ENCODE assay signal across 8 cellular contexts in genomic region chr11:66438504-66439466, GRCh38. TPM values are rescaled to one million over a fixed set of nuclear protein-coding genes. Genes with fewer than 3 reads are reported as not detected.
A peak's percentile ranks its signal among the peaks of the same experiment; 100 is the strongest.
DNase-seq lines count a peak whose midpoint lies in the region; ATAC-seq and TF ChIP-seq lines count a peak whose summit lies in the region.

Gene MRPL11, minus strand, starts transcription at chr11:66438848. Its CDS starts 94 bp downstream, at chr11:66438754.

- H3K9ac ChIP-seq in BLaER1 treated with 17β-estradiol and CSF1 and Interleukin-3, amounts not matched to agents 10 nM and 100 nM = peak within 1 kb of the TSS; percentile 79 to 93 (median 90)

- ATAC-seq in HG03469 (IDR thresholded peaks at IDR 0.05; ENCODE audit: unreplicated experiment) (peak; percentile 75), left lung (peak; percentile 100)

- peak within 1 kb of the TSS; percentile 86 to 98 (median 96) for H3K4me2 ChIP-seq in BLaER1 treated with 17β-estradiol and CSF1 and Interleukin-3, amounts not matched to agents 10 nM and 100 nM

- H3K9me3 Mint-ChIP-seq in activated CD4-positive, alpha-beta T cell treated with anti-CD3 and anti-CD28 coated beads, Interleukin-2, amount 10 ng/mL, durations not matched to agents 7 days and 5 days = peaks cover 8% of the 10 kb centered on the region
- H3K9me3 Mint-ChIP-seq in dendritic cell treated with granulocyte-macrophage colony-stimulating factor and Interleukin-4, amounts not matched to agents 40 ng/mL and 50 ng/mL, for 4 days = peaks cover 10% of the 10 kb centered on the region

- intact Hi-C loops in dendritic cell treated with granulocyte-macrophage colony-stimulating factor and Interleukin-4, amounts not matched to agents 40 ng/mL and 50 ng/mL, for 4 days (cut with micrococcal nuclease) = loop anchor here (1.0 kb wide), 1 partner anchor 42 kb away; the partner anchor contains the start of gene DPP3
- intact Hi-C loops in left lung (cut with DNase I) = no loop called here

- peaks cover 12 to 19% (median 15%) of the 10 kb centered on the region in 11 experiments for H3K9me3 ChIP-seq in BLaER1 treated with 17β-estradiol and CSF1 and Interleukin-3, amounts not matched to agents 10 nM and 100 nM (replicated peaks in 1 of 11)
- H3K9me3 ChIP-seq in left lung = peaks cover 0 to 12% of the 10 kb centered on the region in 2 donors

- peaks cover 25 to 36% (median 32%) of the 10 kb centered on the region in 11 experiments for H3K36me3 ChIP-seq in BLaER1 treated with 17β-estradiol and CSF1 and Interleukin-3, amounts not matched to agents 10 nM and 100 nM
- peaks cover 0 to 27% of the 10 kb centered on the region in 2 donors for H3K36me3 ChIP-seq in left lung

- peaks cover 10% of the 10 kb centered on the region for H3K36me3 Mint-ChIP-seq in activated CD4-positive, alpha-beta T cell treated with anti-CD3 and anti-CD28 coated beads, Interleukin-2, amount 10 ng/mL, durations not matched to agents 7 days and 5 days (ENCODE audit: low read depth)
- peaks cover 37% of the 10 kb centered on the region for H3K36me3 Mint-ChIP-seq in dendritic cell treated with granulocyte-macrophage colony-stimulating factor and Interleukin-4, amounts not matched to agents 40 ng/mL and 50 ng/mL, for 4 days (ENCODE audit: low read depth)

- TF ChIP-seq CTCF in left lung (IDR thresholded peaks at IDR 0.05) = peak; percentile 34 to 37

- H3K4me3 ChIP-seq in BLaER1 treated with 17β-estradiol and CSF1 and Interleukin-3, amounts not matched to agents 10 nM and 100 nM = peak within 1 kb of the TSS; percentile 80 to 98 (median 85)
- H3K4me3 ChIP-seq in left lung = peak within 1 kb of the TSS; percentile 91 to 93

- POLR2A ChIA-PET in activated CD4-positive, alpha-beta T cell treated with anti-CD3 and anti-CD28 coated beads, Interleukin-2, amount 10 ng/mL, durations not matched to agents 7 days and 5 days (lab: Charles Lee) = no interaction called here

- DNase-seq in GM19240 (ENCODE audit: insufficient read length, low spot score) (peak; percentile 98), NCI-H526 treated with DMSO at 0.1 percent for 48 hours (lab: John Stamatoyannopoulos, UW) (peak; percentile 91), left lung (peak; percentile 89 to 93)
- peak; percentile 93 for DNase-seq in activated CD4-positive, alpha-beta T cell treated with anti-CD3 and anti-CD28 coated beads, Interleukin-2, amount 10 ng/mL, durations not matched to agents 7 days and 5 days
- DNase-seq in stimulated activated CD4-positive, alpha-beta T cell treated with anti-CD3 and anti-CD28 coated beads, Interleukin-4, amount 100 ng/mL, for 1 hour = peak; percentile 91

- H3K4me3 Mint-ChIP-seq in activated CD4-positive, alpha-beta T cell treated with anti-CD3 and anti-CD28 coated beads, Interleukin-2, amount 10 ng/mL, durations not matched to agents 7 days and 5 days = peak within 1 kb of the TSS; percentile 84
- peak within 1 kb of the TSS; percentile 87 for H3K4me3 Mint-ChIP-seq in dendritic cell treated with granulocyte-macrophage colony-stimulating factor and Interleukin-4, amounts not matched to agents 40 ng/mL and 50 ng/mL, for 4 days

- peaks cover 18% of the 10 kb centered on the region for H3K4me1 Mint-ChIP-seq in activated CD4-positive, alpha-beta T cell treated with anti-CD3 and anti-CD28 coated beads, Interleukin-2, amount 10 ng/mL, durations not matched to agents 7 days and 5 days
- H3K4me1 Mint-ChIP-seq in dendritic cell treated with granulocyte-macrophage colony-stimulating factor and Interleukin-4, amounts not matched to agents 40 ng/mL and 50 ng/mL, for 4 days (ENCODE audit: low read depth) = peaks cover 21% of the 10 kb centered on the region

- no peaks in the 10 kb centered on the region for H3K27me3 Mint-ChIP-seq in activated CD4-positive, alpha-beta T cell treated with anti-CD3 and anti-CD28 coated beads, Interleukin-2, amount 10 ng/mL, durations not matched to agents 7 days and 5 days
- H3K27me3 Mint-ChIP-seq in dendritic cell treated with granulocyte-macrophage colony-stimulating factor and Interleukin-4, amounts not matched to agents 40 ng/mL and 50 ng/mL, for 4 days = no peaks in the 10 kb centered on the region

- H3K4me1 ChIP-seq in BLaER1 treated with 17β-estradiol and CSF1 and Interleukin-3, amounts not matched to agents 10 nM and 100 nM = peaks cover 8 to 15% (median 14%) of the 10 kb centered on the region in 10 experiments; a peak in 19 of 20 replicates
- H3K4me1 ChIP-seq in left lung = peaks cover 5 to 19% of the 10 kb centered on the region in 2 donors

- peak within 1 kb of the TSS; percentile 82 to 96 (median 89) for H3K27ac ChIP-seq in BLaER1 treated with 17β-estradiol and CSF1 and Interleukin-3, amounts not matched to agents 10 nM and 100 nM
- H3K27ac ChIP-seq in left lung = peak within 1 kb of the TSS; percentile 72 to 79

- H3K27me3 ChIP-seq in BLaER1 treated with 17β-estradiol and CSF1 and Interleukin-3, amounts not matched to agents 10 nM and 100 nM = no peaks in the 10 kb centered on the region
- no peaks in the 10 kb centered on the region for H3K27me3 ChIP-seq in left lung

- peak within 1 kb of the TSS; percentile 98 for H3K27ac Mint-ChIP-seq in activated CD4-positive, alpha-beta T cell treated with anti-CD3 and anti-CD28 coated beads, Interleukin-2, amount 10 ng/mL, durations not matched to agents 7 days and 5 days
- H3K27ac Mint-ChIP-seq in dendritic cell treated with granulocyte-macrophage colony-stimulating factor and Interleukin-4, amounts not matched to agents 40 ng/mL and 50 ng/mL, for 4 days = peak within 1 kb of the TSS; percentile 97

- H4K20me1 ChIP-seq in BLaER1 treated with 17β-estradiol and CSF1 and Interleukin-3, amounts not matched to agents 10 nM and 100 nM = no peaks in the 10 kb centered on the region

- CTCF ChIA-PET in activated CD4-positive, alpha-beta T cell treated with anti-CD3 and anti-CD28 coated beads, Interleukin-2, amount 10 ng/mL, durations not matched to agents 7 days and 5 days (lab: Charles Lee) = interaction anchor here (0.5 to 2.4 kb wide), 37 partner anchors 8 to 442 kb away, joined by 3 to 28 read pairs (median 4); partner anchors contain the start of genes DPP3, NPAS4, PELI3 and RAB1B

RNA-seq across cellular contexts. Expression of gene MRPL11, which starts in this region (rescaled TPM):
- total RNA-seq in activated CD4-positive, alpha-beta T cell treated with anti-CD3 and anti-CD28 coated beads, Interleukin-2, amount 10 ng/mL, durations not matched to agents 7 days and 5 days = 10 to 100 TPM; 72.4 to 76.4 TPM
- total RNA-seq in left lung = 10 to 100 TPM; 29.6 to 39.5 TPM

Comparison
In these comparisons a context has a peak if more than half of its experiments do, and no peak if none do; other contexts are left out.
1. Peak in every context shown above with its lines: DNase-seq, ATAC-seq, H3K4me3 ChIP-seq and H3K27ac ChIP-seq.